Comparison of ENCODE assay signal across 10 cellular contexts in genomic region chr10:68096913-68097509, GRCh38. TPM values are rescaled to one million over a fixed set of nuclear protein-coding genes. Genes with fewer than 3 reads are reported as not detected.
DNase-seq lines count a peak whose midpoint lies in the region; ATAC-seq, FAIRE-seq and TF ChIP-seq lines count a peak whose summit lies in the region.
"Had no signal": no experiment of that assay in that cellular context is flagged by ENCODE, and none has a peak within 500 bp of the region (broad histone marks: within the 10 kb centered on the region; RNA-seq: fewer than 3 reads in every experiment).

No MANE protein-coding gene starts in this region.

- no peak overlapping the region for H3K4me3 Mint-ChIP-seq in activated naive CD8-positive, alpha-beta T cell treated with anti-CD3 and anti-CD28 coated beads, Interleukin-2, amount 50 U/mL, for 24 hours

- TF ChIP-seq CTCF in upper lobe of right lung (IDR thresholded peaks at IDR 0.05) = no peak

- H3K4me1 ChIP-seq in upper lobe of right lung = no peaks in the 10 kb centered on the region
- H3K4me1 ChIP-seq: lower lobe of right lung had no signal

- no peaks in the 10 kb centered on the region for H3K4me1 Mint-ChIP-seq in activated naive CD8-positive, alpha-beta T cell treated with anti-CD3 and anti-CD28 coated beads, Interleukin-2, amount 50 U/mL, for 24 hours

- ATAC-seq in sciatic nerve (peak; percentile 26), upper lobe of right lung (no peak)
- no peak for ATAC-seq in activated naive CD8-positive, alpha-beta T cell treated with anti-CD3 and anti-CD28 coated beads, Interleukin-2, amount 50 U/mL, for 24 hours

- no peak for TF ChIP-seq POLR2A in H54 (IDR thresholded peaks at IDR 0.05; ENCODE audit: low read depth, low read length)

- no peaks in the 10 kb centered on the region for H3K9me3 Mint-ChIP-seq in activated naive CD8-positive, alpha-beta T cell treated with anti-CD3 and anti-CD28 coated beads, Interleukin-2, amount 50 U/mL, for 24 hours

- H3K36me3 Mint-ChIP-seq in activated naive CD8-positive, alpha-beta T cell treated with anti-CD3 and anti-CD28 coated beads, Interleukin-2, amount 50 U/mL, for 24 hours (ENCODE audit: low read depth) = no peaks in the 10 kb centered on the region

- no peak overlapping the region for H3K27ac Mint-ChIP-seq in activated naive CD8-positive, alpha-beta T cell treated with anti-CD3 and anti-CD28 coated beads, Interleukin-2, amount 50 U/mL, for 24 hours

- no peak overlapping the region for H3K4me3 ChIP-seq in upper lobe of right lung
- H3K4me3 ChIP-seq: lower lobe of right lung had no signal

- FAIRE-seq in H54 (lab: Jason Lieb, UNC) (peak; percentile 100), RCC 7860 (lab: Jason Lieb, UNC) (peak; percentile 96)

- H3K27ac ChIP-seq in upper lobe of right lung = no peak overlapping the region
- H3K27ac ChIP-seq: lower lobe of right lung had no signal

- no peaks in the 10 kb centered on the region for H3K27me3 ChIP-seq in upper lobe of right lung

- DNase-seq in H54 (ENCODE audit: insufficient read length, low spot score) (peak; percentile 42), RCC 7860 (ENCODE audit: low spot score) (peak; percentile 71), fibroblast of peridontal ligament (ENCODE audit: extremely low read depth) (peak; percentile 90), sciatic nerve (ENCODE audit: low spot score) (no peak), HuH-7 (ENCODE audit: low spot score) (no peak), upper lobe of right lung (no peak), inferior parietal cortex (ENCODE audit: extremely low spot score) (no peak)
- DNase-seq in activated naive CD8-positive, alpha-beta T cell treated with anti-CD3 and anti-CD28 coated beads, Interleukin-2, amount 50 U/mL, for 24 hours = no peak
- DNase-seq: activated gamma-delta T cell treated with Interleukin-2 at 50 U/mL for 16 hours, lower lobe of right lung had no signal

- H3K9me3 ChIP-seq in upper lobe of right lung = no peaks in the 10 kb centered on the region
- H3K9me3 ChIP-seq: lower lobe of right lung had no signal

- no peaks in the 10 kb centered on the region for H3K36me3 ChIP-seq in upper lobe of right lung
- H3K36me3 ChIP-seq: lower lobe of right lung had no signal

- intact Hi-C loops in sciatic nerve (cut with DNase I) (no loop called here), upper lobe of right lung (cut with DNase I) (no loop called here)

- peaks cover 2% of the 10 kb centered on the region for H3K27me3 Mint-ChIP-seq in activated naive CD8-positive, alpha-beta T cell treated with anti-CD3 and anti-CD28 coated beads, Interleukin-2, amount 50 U/mL, for 24 hours

RNA-seq across cellular contexts. Expression of gene MYPN, which starts 12.3 kb away (rescaled TPM):
- total RNA-seq in sciatic nerve (0.13 TPM), upper lobe of right lung (not detected)
- total RNA-seq: lower lobe of right lung had no signal

RNA-seq across cellular contexts. Expression of gene HERC4, which starts 21.9 kb away (rescaled TPM):
- total RNA-seq in sciatic nerve (95.1 TPM), upper lobe of right lung (55.1 TPM)

Comparison
In these comparisons a context has a peak if more than half of its experiments do, and no peak if none do; other contexts are left out.
1. DNase-seq: peak in H54 (single experiment), RCC 7860 (single experiment) and fibroblast of peridontal ligament (single experiment); none in sciatic nerve (single experiment), activated naive CD8-positive, alpha-beta T cell treated with anti-CD3 and anti-CD28 coated beads, Interleukin-2, amount 50 U/mL, for 24 hours (single experiment), HuH-7 (single experiment), upper lobe of right lung (single experiment) and inferior parietal cortex (single experiment).